9 cellular contexts compared by ENCODE assay signal in the genomic region with DNA sequence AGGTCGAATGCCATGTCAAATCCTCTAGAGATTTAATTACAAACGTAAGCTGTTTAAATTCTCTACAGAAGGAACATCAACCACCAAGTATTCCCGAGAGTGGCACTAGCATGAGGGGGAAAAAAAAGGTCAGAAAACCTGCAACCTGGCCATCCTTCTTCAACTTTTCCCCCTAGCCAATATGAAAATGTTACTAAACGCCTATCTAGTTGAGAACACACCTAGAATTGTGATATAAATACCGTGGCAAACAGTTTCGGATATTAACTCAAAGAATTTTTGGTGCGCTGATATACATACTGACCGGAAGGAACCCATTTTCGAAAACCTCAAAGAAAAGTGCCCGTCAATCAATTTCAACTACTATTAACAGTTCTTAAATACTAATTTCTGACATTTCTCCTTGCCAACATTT. TPM values are rescaled to one million over a fixed set of nuclear protein-coding genes. Genes with fewer than 3 reads are reported as not detected.
DNase-seq lines count a peak whose midpoint lies in the region; ATAC-seq and TF ChIP-seq lines count a peak whose summit lies in the region.
"Had no signal": no experiment of that assay in that cellular context is flagged by ENCODE, and none has a peak within 500 bp of the region (broad histone marks: within the 10 kb centered on the region; RNA-seq: fewer than 3 reads in every experiment).

No MANE protein-coding gene starts in this region.

- TF ChIP-seq CTCF in activated CD8-positive, alpha-beta T cell treated with anti-CD3 and anti-CD28 coated beads for 36 hours (IDR thresholded peaks at IDR 0.05), result no peak
- no peak for TF ChIP-seq CTCF in suprapubic skin (IDR thresholded peaks at IDR 0.05)

- H3K4me3 ChIP-seq in iPS-15b (ENCODE audit: low read depth, low read length), result peak overlapping the region; percentile 91
- peak overlapping the region; percentile 70 for H3K4me3 ChIP-seq in suprapubic skin

- no peak for TF ChIP-seq EP300 in suprapubic skin (IDR thresholded peaks at IDR 0.05)

- no peak for TF ChIP-seq POLR2A in suprapubic skin (IDR thresholded peaks at IDR 0.05)

- H3K9me3 ChIP-seq in iPS-15b (ENCODE audit: control insufficient read depth, insufficient read depth, low read length) (no peaks in the 10 kb centered on the region), suprapubic skin (no peaks in the 10 kb centered on the region)

- H3K27me3 ChIP-seq in iPS-15b (ENCODE audit: control insufficient read depth, insufficient read depth, low read length) (no peaks in the 10 kb centered on the region), suprapubic skin (no peaks in the 10 kb centered on the region)

- CTCF ChIA-PET in activated CD4-positive, alpha-beta T cell treated with anti-CD3 and anti-CD28 coated beads for 36 hours (lab: Charles Lee), result no interaction called here
- CTCF ChIA-PET in activated CD8-positive, alpha-beta T cell treated with anti-CD3 and anti-CD28 coated beads for 36 hours (lab: Charles Lee), result interaction anchor here (1.0 kb wide), 1 partner anchor 117 kb away, joined by 3 read pairs; no protein-coding TSS in a partner anchor

- peaks cover 44% of the 10 kb centered on the region for H3K4me1 Mint-ChIP-seq in activated CD4-positive, alpha-beta T cell treated with anti-CD3 and anti-CD28 coated beads for 36 hours
- peaks cover 44% of the 10 kb centered on the region for H3K4me1 Mint-ChIP-seq in activated CD8-positive, alpha-beta T cell treated with anti-CD3 and anti-CD28 coated beads for 36 hours (ENCODE audit: low read depth)

- H3K4me3 Mint-ChIP-seq in activated CD4-positive, alpha-beta T cell treated with anti-CD3 and anti-CD28 coated beads for 36 hours, result peak overlapping the region; percentile 93
- H3K4me3 Mint-ChIP-seq in activated CD8-positive, alpha-beta T cell treated with anti-CD3 and anti-CD28 coated beads for 36 hours, result peak overlapping the region; percentile 94

- peak overlapping the region; percentile 100 for H3K9ac ChIP-seq in iPS-15b (ENCODE audit: low read depth, low read length)

- no peak for ATAC-seq in activated CD4-positive, alpha-beta T cell treated with anti-CD3 and anti-CD28 coated beads for 36 hours
- ATAC-seq in activated CD8-positive, alpha-beta T cell treated with anti-CD3 and anti-CD28 coated beads for 36 hours, result no peak
- ATAC-seq in HG02884 (IDR thresholded peaks at IDR 0.05; ENCODE audit: unreplicated experiment), result no peak

- H3K36me3 Mint-ChIP-seq in activated CD4-positive, alpha-beta T cell treated with anti-CD3 and anti-CD28 coated beads for 36 hours (ENCODE audit: low read depth), result peaks cover 67% of the 10 kb centered on the region
- H3K36me3 Mint-ChIP-seq in activated CD8-positive, alpha-beta T cell treated with anti-CD3 and anti-CD28 coated beads for 36 hours (ENCODE audit: low read depth), result peaks cover 67% of the 10 kb centered on the region

- POLR2A ChIA-PET in activated CD4-positive, alpha-beta T cell treated with anti-CD3 and anti-CD28 coated beads for 36 hours (lab: Charles Lee), result interaction anchor here (0.6 to 1.9 kb wide), 4 partner anchors 10 to 189 kb away, joined by 3 to 14 read pairs (median 4); no protein-coding TSS in a partner anchor
- POLR2A ChIA-PET in activated CD8-positive, alpha-beta T cell treated with anti-CD3 and anti-CD28 coated beads for 36 hours (lab: Charles Lee), result interaction anchor here (1.1 to 6.4 kb wide), 10 partner anchors 8 to 243 kb away, joined by 3 to 102 read pairs (median 6); partner anchors contain the start of gene METTL3

- no peak for DNase-seq in activated CD4-positive, alpha-beta T cell treated with anti-CD3 and anti-CD28 coated beads for 36 hours
- no peak for DNase-seq in activated CD4-positive, alpha-beta T cell treated with anti-CD3 and anti-CD28 coated beads for 4 hours
- DNase-seq in activated CD8-positive, alpha-beta T cell treated with anti-CD3 and anti-CD28 coated beads for 36 hours, result no peak
- no peak for DNase-seq in suprapubic skin (ENCODE audit: low spot score in 2 of 2)
- DNase-seq in NCI-H1436 (lab: John Stamatoyannopoulos, UW), result no peak
- no peak for DNase-seq in HuH-7 (ENCODE audit: low spot score)

- peaks cover 24% of the 10 kb centered on the region for H3K36me3 ChIP-seq in iPS-15b (ENCODE audit: control insufficient read depth, insufficient read depth, low read length)
- peaks cover 23% of the 10 kb centered on the region for H3K36me3 ChIP-seq in suprapubic skin

- H3K27me3 Mint-ChIP-seq in activated CD4-positive, alpha-beta T cell treated with anti-CD3 and anti-CD28 coated beads for 36 hours, result no peaks in the 10 kb centered on the region
- no peaks in the 10 kb centered on the region for H3K27me3 Mint-ChIP-seq in activated CD8-positive, alpha-beta T cell treated with anti-CD3 and anti-CD28 coated beads for 36 hours

- 3% methylated on average over 10 of the region's 10 CpGs for WGBS in suprapubic skin

- H3K27ac Mint-ChIP-seq in activated CD4-positive, alpha-beta T cell treated with anti-CD3 and anti-CD28 coated beads for 36 hours, result peak overlapping the region; percentile 100
- peak overlapping the region; percentile 100 for H3K27ac Mint-ChIP-seq in activated CD8-positive, alpha-beta T cell treated with anti-CD3 and anti-CD28 coated beads for 36 hours

- no peaks in the 10 kb centered on the region for H3K9me3 Mint-ChIP-seq in activated CD4-positive, alpha-beta T cell treated with anti-CD3 and anti-CD28 coated beads for 36 hours (ENCODE audit: low read depth)
- H3K9me3 Mint-ChIP-seq in activated CD8-positive, alpha-beta T cell treated with anti-CD3 and anti-CD28 coated beads for 36 hours, result no peaks in the 10 kb centered on the region

- H3K4me1 ChIP-seq in iPS-15b (ENCODE audit: control insufficient read depth, insufficient read depth, low read length) (peaks cover 13% of the 10 kb centered on the region), suprapubic skin (peaks cover 60% of the 10 kb centered on the region)

- intact Hi-C loops in activated CD4-positive, alpha-beta T cell treated with anti-CD3 and anti-CD28 coated beads for 36 hours (cut with DNase I, micrococcal nuclease), result loop anchor here (5.0 to 10.0 kb wide), 5 partner anchors 35 to 1827 kb away; partner anchors contain the start of genes ACIN1 (in 1 of the 2), ANG (in 1 of the 2), C14orf119 (in 1 of the 2) and RNASE4 (in 1 of the 2)
- intact Hi-C loops in activated CD8-positive, alpha-beta T cell treated with anti-CD3 and anti-CD28 coated beads for 36 hours (cut with micrococcal nuclease), result loop anchor here (5.0 to 10.0 kb wide), 2 partner anchors 40 to 1277 kb away; no protein-coding TSS in a partner anchor

- peak overlapping the region; percentile 12 for H3K27ac ChIP-seq in suprapubic skin

RNA-seq across cellular contexts. Expression of gene HNRNPC, which starts 1.8 kb away (rescaled TPM):
- 1,000 to 10,000 TPM; 1,155 to 1,665 TPM for total RNA-seq in activated CD4-positive, alpha-beta T cell treated with anti-CD3 and anti-CD28 coated beads for 36 hours
- total RNA-seq in activated CD8-positive, alpha-beta T cell treated with anti-CD3 and anti-CD28 coated beads for 36 hours, result 1,000 to 10,000 TPM; 1,078 to 1,115 TPM
- 100 to 1,000 TPM; 355 to 512 (median 409) TPM for total RNA-seq in suprapubic skin

RNA-seq across cellular contexts. Expression of gene RPGRIP1, which starts 12.4 kb away (rescaled TPM):
- under 1 TPM; 0.14 to 0.21 TPM for total RNA-seq in activated CD4-positive, alpha-beta T cell treated with anti-CD3 and anti-CD28 coated beads for 36 hours
- total RNA-seq in activated CD8-positive, alpha-beta T cell treated with anti-CD3 and anti-CD28 coated beads for 36 hours, result not detected
- total RNA-seq in suprapubic skin, result not detected
- total RNA-seq: Daoy had no signal
